ENCODE assay signal across 15 cellular contexts in genomic region chr1:230210979-230211336, GRCh38.
DNase-seq lines count a peak whose midpoint lies in the region; ATAC-seq and TF ChIP-seq lines count a peak whose summit lies in the region.
"Had no signal": no experiment of that assay in that cellular context is flagged by ENCODE, and none has a peak within 500 bp of the region (broad histone marks: within the 10 kb centered on the region; RNA-seq: fewer than 3 reads in every experiment).

No MANE protein-coding gene starts in this region.

- ATAC-seq in CD4-positive, alpha-beta T cell (ENCODE audit: poor library complexity): no peak
- ATAC-seq in left cardiac atrium (peak in 1 of 2 donors; percentile 8), HG03039 (IDR thresholded peaks at IDR 0.05; ENCODE audit: unreplicated experiment) (no peak), left lobe of liver (no peak)
- ATAC-seq: SK-N-SH treated with all-trans-retinoic acid at 6 μM for 48 hours had no signal

- no peak overlapping the region for H3K27ac ChIP-seq in CD4-positive, alpha-beta T cell (ENCODE audit: low read depth, low read length)
- H3K27ac ChIP-seq in skeletal muscle tissue (ENCODE audit: low read depth, low read length): peak overlapping the region; percentile 90
- H3K27ac ChIP-seq: KMS-11 had no signal

- H3K9ac ChIP-seq in skeletal muscle tissue (ENCODE audit: low read depth in 1 of 3, low read length in 3 of 3): peak overlapping the region in 2 of 3 donors; percentile 6 to 36
- H3K9ac ChIP-seq: KMS-11 had no signal

- H3K4me1 Mint-ChIP-seq in CD4-positive, alpha-beta T cell (ENCODE audit: low read depth): peaks cover 41% of the 10 kb centered on the region
- peaks cover 51% of the 10 kb centered on the region for H3K4me1 Mint-ChIP-seq in activated naive CD8-positive, alpha-beta T cell (ENCODE audit: low read depth)

- H3K4me3 Mint-ChIP-seq in CD4-positive, alpha-beta T cell: no peak overlapping the region
- no peak overlapping the region for H3K4me3 Mint-ChIP-seq in activated naive CD8-positive, alpha-beta T cell
- H3K4me3 Mint-ChIP-seq: activated CD4-positive, alpha-beta memory T cell treated with anti-CD3 and anti-CD28 coated beads, Interleukin-2, amount 10 ng/mL, durations not matched to agents 7 days and 5 days had no signal

- no peak for TF ChIP-seq CTCF in CD4-positive, alpha-beta T cell (IDR thresholded peaks at IDR 0.05)

- peaks cover 17% of the 10 kb centered on the region for H3K36me3 Mint-ChIP-seq in CD4-positive, alpha-beta T cell (ENCODE audit: low read depth)
- H3K36me3 Mint-ChIP-seq in activated naive CD8-positive, alpha-beta T cell: peaks cover 27% of the 10 kb centered on the region

- H3K27me3 ChIP-seq in CD4-positive, alpha-beta T cell (ENCODE audit: control insufficient read depth, insufficient read depth, low read length): no peaks in the 10 kb centered on the region
- H3K27me3 ChIP-seq in skeletal muscle tissue (ENCODE audit: control insufficient read depth in 3 of 3, insufficient read depth in 3 of 3, low read length in 3 of 3): no peaks in the 10 kb centered on the region
- H3K27me3 ChIP-seq: adrenal gland, sigmoid colon had no signal

- no peaks in the 10 kb centered on the region for H3K27me3 Mint-ChIP-seq in CD4-positive, alpha-beta T cell
- no peaks in the 10 kb centered on the region for H3K27me3 Mint-ChIP-seq in activated naive CD8-positive, alpha-beta T cell
- H3K27me3 Mint-ChIP-seq: activated CD4-positive, alpha-beta memory T cell treated with anti-CD3 and anti-CD28 coated beads, Interleukin-2, amount 10 ng/mL, durations not matched to agents 7 days and 5 days had no signal

- intact Hi-C loops in CD4-positive, alpha-beta T cell (cut with DNase I, micrococcal nuclease): no loop called here
- intact Hi-C loops in left cardiac atrium (cut with DNase I): loop anchor here in 1 of 2 donors (10.0 kb wide), 1 partner anchor 106 kb away; no protein-coding TSS in a partner anchor

- H3K4me1 ChIP-seq in skeletal muscle tissue (ENCODE audit: control insufficient read depth in 3 of 3, insufficient read depth in 3 of 3, low read length in 3 of 3): peaks cover 65 to 83% (median 73%) of the 10 kb centered on the region in 3 donors

- no peaks in the 10 kb centered on the region for H3K9me3 Mint-ChIP-seq in CD4-positive, alpha-beta T cell
- no peaks in the 10 kb centered on the region for H3K9me3 Mint-ChIP-seq in activated naive CD8-positive, alpha-beta T cell (ENCODE audit: low read depth)
- H3K9me3 Mint-ChIP-seq: activated CD4-positive, alpha-beta memory T cell treated with anti-CD3 and anti-CD28 coated beads, Interleukin-2, amount 10 ng/mL, durations not matched to agents 7 days and 5 days had no signal

- POLR2A ChIA-PET in CD4-positive, alpha-beta T cell (lab: Charles Lee): interaction anchor here (0.6 kb wide), 1 partner anchor 1722 kb away, joined by 3 read pairs; no protein-coding TSS in a partner anchor

- DNase-seq in CD4-positive, alpha-beta T cell: no peak
- DNase-seq in left cardiac atrium (peak; percentile 57), superior temporal gyrus (ENCODE audit: extremely low spot score) (no peak), NCI-H774 (lab: John Stamatoyannopoulos, UW) (no peak), left lobe of liver (ENCODE audit: low spot score) (no peak)
- DNase-seq: activated CD4-positive, alpha-beta memory T cell treated with anti-CD3 and anti-CD28 coated beads, Interleukin-2, amount 10 ng/mL, durations not matched to agents 7 days and 5 days; adrenal gland; GF-D8; NCI-H2029 treated with DMSO at 0.1 percent for 48 hours; sigmoid colon had no signal

- no peaks in the 10 kb centered on the region for H3K36me3 ChIP-seq in skeletal muscle tissue (ENCODE audit: control insufficient read depth in 3 of 3, insufficient read depth in 3 of 3, low read length in 3 of 3)
- H3K36me3 ChIP-seq: adrenal gland had no signal

- CTCF ChIA-PET in CD4-positive, alpha-beta T cell (lab: Charles Lee): no interaction called here

- H3K4me3 ChIP-seq in skeletal muscle tissue (ENCODE audit: low read length in 3 of 3): no peak overlapping the region
- H3K4me3 ChIP-seq: adrenal gland, sigmoid colon had no signal

- no peaks in the 10 kb centered on the region for H3K9me3 ChIP-seq in CD4-positive, alpha-beta T cell (ENCODE audit: control insufficient read depth, low read length)
- no peaks in the 10 kb centered on the region for H3K9me3 ChIP-seq in skeletal muscle tissue (ENCODE audit: control insufficient read depth in 3 of 3, low read length in 3 of 3)
- H3K9me3 ChIP-seq: adrenal gland had no signal

- H3K27ac Mint-ChIP-seq in CD4-positive, alpha-beta T cell: peak overlapping the region; percentile 15
- H3K27ac Mint-ChIP-seq in activated naive CD8-positive, alpha-beta T cell: peak overlapping the region; percentile 68
